25 cellular contexts compared by ENCODE assay signal in the genomic region with DNA sequence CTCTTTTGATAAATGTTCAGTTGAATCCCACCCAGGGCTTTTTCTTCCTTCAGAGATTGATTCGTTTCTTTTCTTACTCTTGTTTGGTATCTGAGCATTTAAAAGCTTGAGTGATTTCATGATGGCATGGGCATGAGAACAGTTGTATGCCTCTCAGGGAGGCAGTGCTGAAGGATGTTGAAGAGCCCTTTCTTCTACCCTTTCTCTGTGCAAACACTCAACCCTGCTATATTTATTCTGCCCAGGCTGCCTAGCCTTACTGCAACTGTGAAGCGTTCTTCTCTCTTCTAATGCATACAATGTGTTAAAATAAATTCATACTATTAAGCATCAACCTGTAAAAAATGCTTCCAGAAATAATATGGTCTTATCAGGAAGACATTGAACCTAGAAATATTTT.
"Had no signal": no experiment of that assay in that cellular context is flagged by ENCODE, and none has a peak within 500 bp of the region (broad histone marks: within the 10 kb centered on the region; RNA-seq: fewer than 3 reads in every experiment).

No MANE protein-coding gene starts in this region.

- H2AFZ ChIP-seq: hepatocyte, parathyroid adenoma had no signal

- H3K4me2 ChIP-seq: hepatocyte had no signal

- H3K4me1 ChIP-seq: parathyroid adenoma, psoas muscle, right lobe of liver, testis, tibial nerve had no signal

- H3K9ac ChIP-seq: parathyroid adenoma had no signal

- H3K36me3 ChIP-seq: right lobe of liver, tibial nerve had no signal

- DNase-seq: dorsolateral prefrontal cortex; effector CD8-positive, alpha-beta T cell; foreskin melanocyte; head of caudate nucleus; kidney; left cardiac atrium; left ventricle myocardium superior; mesenchymal stem cell; midbrain; occipital lobe; psoas muscle; retina; right lobe of liver; stimulated activated CD4-positive, alpha-beta T cell treated with anti-CD3 and anti-CD28 coated beads, Interleukin-2, amount 100 ng/mL, for 24 hours; stimulated activated CD4-positive, alpha-beta T cell treated with anti-CD3 and anti-CD28 coated beads, Interleukin-4, amount 100 ng/mL, for 4 hours; stimulated activated naive B cell treated with anti-CD40 and anti-IgM and Interleukin-4, amounts not matched to agents 10 μg/mL and 1 μg/mL and 100 μg/mL, for 72 hours; stimulated activated naive CD8-positive, alpha-beta T cell treated with anti-CD3 and anti-CD28 coated beads, Interleukin-15, amount 100 ng/mL, for 72 hours; testis had no signal

- H3K9me3 ChIP-seq: psoas muscle, right lobe of liver, testis had no signal

- H3K79me2 ChIP-seq: hepatocyte, parathyroid adenoma had no signal

- ATAC-seq: left cardiac atrium; left ventricle myocardium superior; natural killer cell treated with Interleukin-12 subunit alpha and Interleukin-12 subunit beta and Interleukin-15 and Interleukin-18, amount 100 ng/mL, for 72 hours; psoas muscle; right lobe of liver; stimulated activated naive B cell treated with anti-CD40 and anti-IgM and Interleukin-4, amounts not matched to agents 10 μg/mL and 1 μg/mL and 100 μg/mL, for 72 hours; stimulated activated naive CD8-positive, alpha-beta T cell treated with anti-CD3 and anti-CD28 coated beads, Interleukin-15, amount 100 ng/mL, for 72 hours had no signal

- H3K27ac ChIP-seq: coronary artery, dorsolateral prefrontal cortex, hepatocyte, parathyroid adenoma, psoas muscle, right lobe of liver, skin epidermis, testis, tibial nerve had no signal

- H3K27me3 ChIP-seq: hepatocyte, right lobe of liver, testis, tibial nerve had no signal

- H3K4me3 ChIP-seq: coronary artery, dorsolateral prefrontal cortex, hepatocyte, lung, psoas muscle, right lobe of liver, skin epidermis, testis, tibial nerve had no signal
